In genomic region chr4:173469622-173470021, GRCh38 we compare ENCODE assay signal across 23 cellular contexts.
DNase-seq lines count a peak whose midpoint lies in the region; ATAC-seq and TF ChIP-seq lines count a peak whose summit lies in the region.
"Had no signal": no experiment of that assay in that cellular context is flagged by ENCODE, and none has a peak within 500 bp of the region (broad histone marks: within the 10 kb centered on the region; RNA-seq: fewer than 3 reads in every experiment).

No MANE protein-coding gene starts in this region.

- TF ChIP-seq CTCF in neural progenitor cell (IDR thresholded peaks at IDR 0.05) (no peak), testis (IDR thresholded peaks at IDR 0.05) (no peak)

- intact Hi-C loops in Right ventricle myocardium inferior (cut with DNase I) (no loop called here), cardiac septum (cut with DNase I) (no loop called here), testis (cut with DNase I; ENCODE audit: low total_unique reads) (no loop called here)

- no peak overlapping the region for H3K27ac ChIP-seq in neural progenitor cell
- H3K27ac ChIP-seq in testis, result no peak overlapping the region
- H3K27ac ChIP-seq: A549; BLaER1 treated with 17β-estradiol and CSF1 and Interleukin-3, amounts not matched to agents 10 nM and 100 nM had no signal

- no peaks in the 10 kb centered on the region for H3K27me3 Mint-ChIP-seq in neural progenitor cell (ENCODE audit: insufficient read depth, low read depth)
- H3K27me3 Mint-ChIP-seq: CD4-positive, alpha-beta T cell had no signal

- H3K27me3 ChIP-seq in neural progenitor cell, result no peaks in the 10 kb centered on the region
- H3K27me3 ChIP-seq in testis, result no peaks in the 10 kb centered on the region
- H3K27me3 ChIP-seq: BE2C; BLaER1 treated with 17β-estradiol and CSF1 and Interleukin-3, amounts not matched to agents 10 nM and 100 nM had no signal

- DNase-seq in Right ventricle myocardium inferior (ENCODE audit: missing footprints) (peak; percentile 34), cardiac septum (ENCODE audit: low spot score) (no peak), neural progenitor cell (ENCODE audit: low spot score) (peak; percentile 3), testis (peak; percentile 43), foreskin melanocyte (no peak)
- no peak for DNase-seq in stimulated activated CD4-positive, alpha-beta T cell treated with anti-CD3 and anti-CD28 coated beads, Interleukin-2, amount 100 ng/mL, for 48 hours
- DNase-seq: 8988T; ACHN; AML-193; BE2C; CD4-positive, alpha-beta T cell; CD8-positive, alpha-beta memory T cell; DMS 273 treated with DMSO at 0.1 percent for 48 hours; DMS79; EL; GDM1; H9 had no signal

- WGBS in testis, 2 donors, result 41 to 60% methylated on average over 7 of the region's 7 CpGs

- no peaks in the 10 kb centered on the region for H3K4me1 Mint-ChIP-seq in neural progenitor cell
- H3K4me1 Mint-ChIP-seq: CD14-positive monocyte; CD8-positive, alpha-beta memory T cell had no signal

- no peak for ATAC-seq in Right ventricle myocardium inferior
- ATAC-seq: A549, GM12878, GM23338, HCT116 had no signal

- no peaks in the 10 kb centered on the region for H4K20me1 ChIP-seq in neural progenitor cell (ENCODE audit: low read depth)
- H4K20me1 ChIP-seq: BLaER1 treated with 17β-estradiol and CSF1 and Interleukin-3, amounts not matched to agents 10 nM and 100 nM had no signal

- H3K36me3 ChIP-seq in neural progenitor cell, result no peaks in the 10 kb centered on the region
- H3K36me3 ChIP-seq in testis (ENCODE audit: low read depth, missing control alignments), result no peaks in the 10 kb centered on the region
- H3K36me3 ChIP-seq: BE2C had no signal

- H3K27ac Mint-ChIP-seq in neural progenitor cell, result no peak overlapping the region
- H3K27ac Mint-ChIP-seq: CD14-positive monocyte; CD4-positive, alpha-beta T cell; CD8-positive, alpha-beta memory T cell; GM23338 had no signal

- H3K36me3 Mint-ChIP-seq in neural progenitor cell, result no peaks in the 10 kb centered on the region

- no peak overlapping the region for H3K4me3 Mint-ChIP-seq in neural progenitor cell
- H3K4me3 Mint-ChIP-seq: CD14-positive monocyte; CD4-positive, alpha-beta T cell; CD8-positive, alpha-beta memory T cell; GM23338; H9 had no signal

- no peak overlapping the region for H3K4me3 ChIP-seq in neural progenitor cell
- no peak overlapping the region for H3K4me3 ChIP-seq in testis
- H3K4me3 ChIP-seq: A549; BLaER1 treated with 17β-estradiol and CSF1 and Interleukin-3, amounts not matched to agents 10 nM and 100 nM; GM12878; GM23338 had no signal

- TF ChIP-seq POLR2A in testis (IDR thresholded peaks at IDR 0.05), result no peak

- H3K4me1 ChIP-seq in neural progenitor cell (peaks cover 3% of the 10 kb centered on the region), testis (no peaks in the 10 kb centered on the region)
- H3K4me1 ChIP-seq: A549; BE2C; BLaER1 treated with 17β-estradiol and CSF1 and Interleukin-3, amounts not matched to agents 10 nM and 100 nM had no signal

- H3F3A ChIP-seq in neural progenitor cell (ENCODE audit: low read depth), result no peaks in the 10 kb centered on the region

- H2AFZ ChIP-seq in neural progenitor cell (replicated peaks), result no peak overlapping the region
- H2AFZ ChIP-seq: GM23338 had no signal

- H3K4me2 ChIP-seq in neural progenitor cell, result no peak overlapping the region
- H3K4me2 ChIP-seq: A549; BLaER1 treated with 17β-estradiol and CSF1 and Interleukin-3, amounts not matched to agents 10 nM and 100 nM; GM23338 had no signal

- no peak overlapping the region for H3K9ac ChIP-seq in neural progenitor cell
- H3K9ac ChIP-seq: BLaER1 treated with 17β-estradiol and CSF1 and Interleukin-3, amounts not matched to agents 10 nM and 100 nM had no signal

- no peaks in the 10 kb centered on the region for H3K9me3 Mint-ChIP-seq in neural progenitor cell
- H3K9me3 Mint-ChIP-seq: CD14-positive monocyte; CD4-positive, alpha-beta T cell; CD8-positive, alpha-beta memory T cell; GM23338; H9 had no signal

- H3K9me3 ChIP-seq in neural progenitor cell (ENCODE audit: low read depth) (no peaks in the 10 kb centered on the region), testis (no peaks in the 10 kb centered on the region)
- H3K9me3 ChIP-seq: A549; BE2C; BLaER1 treated with 17β-estradiol and CSF1 and Interleukin-3, amounts not matched to agents 10 nM and 100 nM had no signal

- no peaks in the 10 kb centered on the region for H3K79me2 ChIP-seq in neural progenitor cell (ENCODE audit: low read depth)

Comparison
In these comparisons a context has a peak if more than half of its experiments do, and no peak if none do; other contexts are left out.
1. DNase-seq: peak in Right ventricle myocardium inferior (single experiment), neural progenitor cell (single experiment) and testis (single experiment); none in cardiac septum (single experiment), stimulated activated CD4-positive, alpha-beta T cell treated with anti-CD3 and anti-CD28 coated beads, Interleukin-2, amount 100 ng/mL, for 48 hours (0 of 2) and foreskin melanocyte (single experiment).